ENCODE assay signal across 38 cellular contexts in the genomic region with DNA sequence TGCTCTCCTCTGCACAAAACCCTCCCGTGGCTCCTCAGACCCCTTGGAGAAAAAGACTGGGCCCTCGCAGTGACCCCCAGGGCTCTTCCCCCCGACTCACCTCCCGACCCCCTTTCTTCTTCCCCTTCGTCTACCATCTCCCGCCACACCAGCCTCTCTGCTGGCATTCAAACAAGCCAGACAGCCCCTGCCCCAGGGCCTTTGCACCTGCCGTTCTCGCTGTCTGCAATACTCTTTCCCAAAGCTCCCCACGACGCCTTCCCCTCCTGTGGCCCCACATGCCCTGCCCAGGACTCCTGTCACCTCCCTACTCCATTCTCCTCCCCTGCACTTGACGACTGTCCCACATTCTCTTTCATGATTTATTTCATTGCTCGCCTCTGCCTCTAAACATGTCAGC.
"Had no signal": no experiment of that assay in that cellular context is flagged by ENCODE, and none has a peak within 500 bp of the region (broad histone marks: within the 10 kb centered on the region; RNA-seq: fewer than 3 reads in every experiment).

No MANE protein-coding gene starts in this region.

- H3K27me3 ChIP-seq: ascending aorta, body of pancreas, brain microvascular endothelial cell, cardiac muscle cell had no signal

- ATAC-seq: activated naive CD4-positive, alpha-beta T cell treated with anti-CD3 and anti-CD28 coated beads, Interleukin-2, amount 50 U/mL, for 72 hours; activated naive CD8-positive, alpha-beta T cell treated with anti-CD3 and anti-CD28 coated beads, Interleukin-2, amount 50 U/mL, for 24 hours; activated T-cell treated with anti-CD3 and anti-CD28 coated beads, Interleukin-2, amount 50 U/mL, for 4 hours; activated T-cell treated with anti-CD3 and anti-CD28 coated beads, Interleukin-2, amount 50 U/mL, for 72 hours; activated T-helper 17 cell treated with anti-CD3 and anti-CD28 coated beads, Interleukin-2, amount 50 U/mL, for 72 hours; body of pancreas had no signal

- H3K4me1 ChIP-seq: adrenal gland, ascending aorta, body of pancreas, breast epithelium had no signal

- H3K9me3 ChIP-seq: adrenal gland, ascending aorta, body of pancreas, breast epithelium had no signal

- H3K36me3 Mint-ChIP-seq: activated naive CD4-positive, alpha-beta T cell treated with anti-CD3 and anti-CD28 coated beads, Interleukin-2, amount 10 ng/mL, durations not matched to agents 7 days and 5 days; activated naive CD4-positive, alpha-beta T cell treated with anti-CD3 and anti-CD28 coated beads, Interleukin-2, amount 50 U/mL, for 24 hours; activated naive CD4-positive, alpha-beta T cell treated with anti-CD3 and anti-CD28 coated beads, Interleukin-2, amount 50 U/mL, for 72 hours; activated naive CD8-positive, alpha-beta T cell; activated naive CD8-positive, alpha-beta T cell treated with anti-CD3 and anti-CD28 coated beads for 36 hours; activated naive CD8-positive, alpha-beta T cell treated with anti-CD3 and anti-CD28 coated beads, Interleukin-2, amount 10 ng/mL, durations not matched to agents 7 days and 5 days; brain had no signal

- H3K9me3 Mint-ChIP-seq: activated naive CD4-positive, alpha-beta T cell treated with anti-CD3 and anti-CD28 coated beads for 36 hours; activated naive CD4-positive, alpha-beta T cell treated with anti-CD3 and anti-CD28 coated beads, Interleukin-2, amount 10 ng/mL, durations not matched to agents 7 days and 5 days; activated naive CD4-positive, alpha-beta T cell treated with anti-CD3 and anti-CD28 coated beads, Interleukin-2, amount 50 U/mL, for 24 hours; activated naive CD4-positive, alpha-beta T cell treated with anti-CD3 and anti-CD28 coated beads, Interleukin-2, amount 50 U/mL, for 72 hours; activated naive CD8-positive, alpha-beta T cell treated with anti-CD3 and anti-CD28 coated beads, Interleukin-2, amount 10 ng/mL, durations not matched to agents 7 days and 5 days; activated naive CD8-positive, alpha-beta T cell treated with anti-CD3 and anti-CD28 coated beads, Interleukin-2, amount 50 U/mL, for 24 hours; activated T-cell treated with anti-CD3 and anti-CD28 coated beads, Interleukin-2, amount 50 U/mL, for 24 hours; activated T-cell treated with anti-CD3 and anti-CD28 coated beads, Interleukin-2, amount 50 U/mL, for 4 hours; activated T-cell treated with anti-CD3 and anti-CD28 coated beads, Interleukin-2, amount 50 U/mL, for 72 hours; activated T-helper 1 cell treated with anti-CD3 and anti-CD28 coated beads, Interleukin-12 subunit alpha, Interleukin-12 subunit beta, Interleukin-2, Interleukin-4 antibody, amounts not matched to agents 30 ng/mL and 10 ng/mL and 1 ng/mL, durations not matched to agents 14 hours and 24 hours and 36 hours; activated T-helper 17 cell treated with anti-CD3 and anti-CD28 coated beads, Interleukin-2, amount 50 U/mL, for 72 hours; activated T-helper 2 cell treated with anti-CD3 and anti-CD28 coated beads, Interferon-gamma antibody, Interleukin-2, Interleukin-4, amounts not matched to agents 10 μg/mL and 5 μg/mL and 100 μg/mL, durations not matched to agents 14 hours and 24 hours and 36 hours; brain; central memory CD8-positive, alpha-beta T cell had no signal

- H3K4me3 Mint-ChIP-seq: activated naive CD4-positive, alpha-beta T cell treated with anti-CD3 and anti-CD28 coated beads for 36 hours; activated naive CD4-positive, alpha-beta T cell treated with anti-CD3 and anti-CD28 coated beads, Interleukin-2, amount 10 ng/mL, durations not matched to agents 7 days and 5 days; activated naive CD4-positive, alpha-beta T cell treated with anti-CD3 and anti-CD28 coated beads, Interleukin-2, amount 50 U/mL, for 24 hours; activated naive CD8-positive, alpha-beta T cell; activated naive CD8-positive, alpha-beta T cell treated with anti-CD3 and anti-CD28 coated beads for 36 hours; activated naive CD8-positive, alpha-beta T cell treated with anti-CD3 and anti-CD28 coated beads, Interleukin-2, amount 10 ng/mL, durations not matched to agents 7 days and 5 days; activated naive CD8-positive, alpha-beta T cell treated with anti-CD3 and anti-CD28 coated beads, Interleukin-2, amount 50 U/mL, for 24 hours; activated T-cell treated with anti-CD3 and anti-CD28 coated beads, Interleukin-2, amount 50 U/mL, for 24 hours; activated T-cell treated with anti-CD3 and anti-CD28 coated beads, Interleukin-2, amount 50 U/mL, for 4 hours; activated T-cell treated with anti-CD3 and anti-CD28 coated beads, Interleukin-2, amount 50 U/mL, for 72 hours; activated T-helper 1 cell treated with anti-CD3 and anti-CD28 coated beads, Interleukin-12 subunit alpha, Interleukin-12 subunit beta, Interleukin-2, Interleukin-4 antibody, amounts not matched to agents 30 ng/mL and 10 ng/mL and 1 ng/mL, durations not matched to agents 14 hours and 24 hours and 36 hours; activated T-helper 17 cell treated with anti-CD3 and anti-CD28 coated beads, Interleukin-2, amount 50 U/mL, for 72 hours; brain; central memory CD8-positive, alpha-beta T cell had no signal

- H3K4me3 ChIP-seq: adrenal gland, ascending aorta, body of pancreas, breast epithelium, cardiac muscle cell had no signal

- DNase-seq: activated effector memory CD4-positive, alpha-beta T cell treated with anti-CD3 and anti-CD28 coated beads, Interleukin-2, amount 50 U/mL, for 16 hours; activated effector memory CD4-positive, alpha-beta T cell treated with Interleukin-2 at 50 U/mL for 16 hours; activated gamma-delta T cell; activated gamma-delta T cell treated with Interleukin-2 at 50 U/mL for 16 hours; activated naive CD4-positive, alpha-beta T cell; activated naive CD4-positive, alpha-beta T cell treated with anti-CD3 and anti-CD28 coated beads for 36 hours; activated naive CD4-positive, alpha-beta T cell treated with anti-CD3 and anti-CD28 coated beads, Interleukin-2, amount 10 ng/mL, durations not matched to agents 7 days and 5 days; activated naive CD4-positive, alpha-beta T cell treated with anti-CD3 and anti-CD28 coated beads, Interleukin-2, amount 50 U/mL, for 16 hours; activated naive CD4-positive, alpha-beta T cell treated with Interleukin-2 at 50 U/mL for 16 hours; activated naive CD8-positive, alpha-beta T cell treated with anti-CD3 and anti-CD28 coated beads for 36 hours; activated naive CD8-positive, alpha-beta T cell treated with anti-CD3 and anti-CD28 coated beads, Interleukin-2, amount 10 ng/mL, durations not matched to agents 7 days and 5 days; activated naive CD8-positive, alpha-beta T cell treated with anti-CD3 and anti-CD28 coated beads, Interleukin-2, amount 50 U/mL, for 24 hours; activated T-cell treated with anti-CD3 and anti-CD28 coated beads, Interleukin-2, amount 50 U/mL, for 1 hour; activated T-cell treated with anti-CD3 and anti-CD28 coated beads, Interleukin-2, amount 50 U/mL, for 24 hours; activated T-cell treated with anti-CD3 and anti-CD28 coated beads, Interleukin-2, amount 50 U/mL, for 4 hours; activated T-cell treated with anti-CD3 and anti-CD28 coated beads, Interleukin-2, amount 50 U/mL, for 48 hours; activated T-cell treated with anti-CD3 and anti-CD28 coated beads, Interleukin-2, amount 50 U/mL, for 72 hours; adrenal gland; amniotic stem cell; amygdala; anterior cingulate cortex; aorta; body of pancreas; brain microvascular endothelial cell; caudate nucleus; central memory CD4-positive, alpha-beta T cell; cerebellar nuclear complex had no signal

- H3K27ac Mint-ChIP-seq: activated naive CD4-positive, alpha-beta T cell treated with anti-CD3 and anti-CD28 coated beads for 36 hours; activated naive CD4-positive, alpha-beta T cell treated with anti-CD3 and anti-CD28 coated beads, Interleukin-2, amount 10 ng/mL, durations not matched to agents 7 days and 5 days; activated naive CD4-positive, alpha-beta T cell treated with anti-CD3 and anti-CD28 coated beads, Interleukin-2, amount 50 U/mL, for 24 hours; activated naive CD4-positive, alpha-beta T cell treated with anti-CD3 and anti-CD28 coated beads, Interleukin-2, amount 50 U/mL, for 72 hours; activated naive CD8-positive, alpha-beta T cell; activated naive CD8-positive, alpha-beta T cell treated with anti-CD3 and anti-CD28 coated beads for 36 hours; activated naive CD8-positive, alpha-beta T cell treated with anti-CD3 and anti-CD28 coated beads, Interleukin-2, amount 10 ng/mL, durations not matched to agents 7 days and 5 days; activated naive CD8-positive, alpha-beta T cell treated with anti-CD3 and anti-CD28 coated beads, Interleukin-2, amount 50 U/mL, for 24 hours; activated T-cell treated with anti-CD3 and anti-CD28 coated beads, Interleukin-2, amount 50 U/mL, for 24 hours; activated T-cell treated with anti-CD3 and anti-CD28 coated beads, Interleukin-2, amount 50 U/mL, for 72 hours; activated T-helper 1 cell treated with anti-CD3 and anti-CD28 coated beads, Interleukin-12 subunit alpha, Interleukin-12 subunit beta, Interleukin-2, Interleukin-4 antibody, amounts not matched to agents 30 ng/mL and 10 ng/mL and 1 ng/mL, durations not matched to agents 14 hours and 24 hours and 36 hours; activated T-helper 17 cell treated with anti-CD3 and anti-CD28 coated beads, Interleukin-2, amount 50 U/mL, for 72 hours; activated T-helper 2 cell treated with anti-CD3 and anti-CD28 coated beads, Interferon-gamma antibody, Interleukin-2, Interleukin-4, amounts not matched to agents 10 μg/mL and 5 μg/mL and 100 μg/mL, durations not matched to agents 14 hours and 24 hours and 36 hours had no signal

- H3K27ac ChIP-seq: adrenal gland, ascending aorta, body of pancreas, brain microvascular endothelial cell, breast epithelium, cardiac muscle cell had no signal

- H3K27me3 Mint-ChIP-seq: activated naive CD4-positive, alpha-beta T cell treated with anti-CD3 and anti-CD28 coated beads, Interleukin-2, amount 50 U/mL, for 24 hours; activated naive CD8-positive, alpha-beta T cell; activated naive CD8-positive, alpha-beta T cell treated with anti-CD3 and anti-CD28 coated beads for 36 hours had no signal

- H3K4me1 Mint-ChIP-seq: activated naive CD4-positive, alpha-beta T cell treated with anti-CD3 and anti-CD28 coated beads, Interleukin-2, amount 10 ng/mL, durations not matched to agents 7 days and 5 days; activated naive CD4-positive, alpha-beta T cell treated with anti-CD3 and anti-CD28 coated beads, Interleukin-2, amount 50 U/mL, for 24 hours; activated naive CD8-positive, alpha-beta T cell treated with anti-CD3 and anti-CD28 coated beads, Interleukin-2, amount 50 U/mL, for 24 hours; activated T-helper 17 cell treated with anti-CD3 and anti-CD28 coated beads, Interleukin-2, amount 50 U/mL, for 72 hours; central memory CD8-positive, alpha-beta T cell had no signal

- H3K36me3 ChIP-seq: adrenal gland, ascending aorta, brain microvascular endothelial cell, breast epithelium, cardiac muscle cell had no signal
